ENCODE assay signal across 11 cellular contexts in the genomic region with DNA sequence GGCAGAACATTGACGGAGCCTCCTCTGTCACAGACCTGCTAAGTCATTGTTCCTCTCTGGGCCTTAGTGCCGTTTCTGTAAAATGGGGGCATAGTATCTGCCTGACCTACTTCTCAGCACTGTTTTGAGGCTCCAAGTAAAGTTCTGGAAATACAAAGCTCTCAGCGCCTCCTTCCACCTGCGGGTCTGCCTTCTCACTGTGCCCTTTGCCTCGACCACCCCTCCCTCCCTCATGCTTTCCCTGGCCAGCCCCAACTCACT. TPM values are rescaled to one million over a fixed set of nuclear protein-coding genes. Genes with fewer than 3 reads are reported as not detected.
DNase-seq lines count a peak whose midpoint lies in the region; ATAC-seq and TF ChIP-seq lines count a peak whose summit lies in the region.
"Had no signal": no experiment of that assay in that cellular context is flagged by ENCODE, and none has a peak within 500 bp of the region (broad histone marks: within the 10 kb centered on the region; RNA-seq: fewer than 3 reads in every experiment).

No MANE protein-coding gene starts in this region.

- H3K27me3 ChIP-seq in OCI-LY1 (ENCODE audit: insufficient read depth, low read length) (no peaks in the 10 kb centered on the region), stomach (no peaks in the 10 kb centered on the region)
- H3K27me3 ChIP-seq: BLaER1 treated with 17β-estradiol and CSF1 and Interleukin-3, amounts not matched to agents 10 nM and 100 nM had no signal

- no peak for TF ChIP-seq POLR2A in stomach (IDR thresholded peaks at IDR 0.05)

- no peaks in the 10 kb centered on the region for H3K9me2 ChIP-seq in OCI-LY1 (ENCODE audit: low read depth, low read length)

- H3K4me1 ChIP-seq in OCI-LY1 (ENCODE audit: insufficient read depth, low read length, severe bottlenecking) (peaks cover 40% of the 10 kb centered on the region), stomach (peaks cover 18 to 30% (median 25%) of the 10 kb centered on the region in 4 donors)

- no peak for DNase-seq in coronary artery (ENCODE audit: low spot score)
- DNase-seq in mesothelial cell of epicardium (ENCODE audit: low spot score in 2 of 2, unreplicated experiment in 2 of 2), result no peak
- DNase-seq in stomach, result no peak
- DNase-seq in activated naive CD4-positive, alpha-beta T cell treated with anti-CD3 and anti-CD28 coated beads for 36 hours, result no peak
- DNase-seq in NCI-H526 treated with DMSO at 0.1 percent for 48 hours (lab: John Stamatoyannopoulos, UW), result no peak
- DNase-seq in NCI-H510A (lab: John Stamatoyannopoulos, UW), result no peak
- DNase-seq: NCI-H2081 had no signal

- no peaks in the 10 kb centered on the region for H3K79me2 ChIP-seq in OCI-LY1 (ENCODE audit: insufficient read depth, low read length)

- H4K20me1 ChIP-seq in OCI-LY1 (ENCODE audit: insufficient read depth, low read length), result no peaks in the 10 kb centered on the region
- H4K20me1 ChIP-seq: BLaER1 treated with 17β-estradiol and CSF1 and Interleukin-3, amounts not matched to agents 10 nM and 100 nM had no signal

- no peaks in the 10 kb centered on the region for H3F3A ChIP-seq in OCI-LY1 (ENCODE audit: insufficient read depth, low read length)

- no peaks in the 10 kb centered on the region for H3K9me3 ChIP-seq in OCI-LY1 (ENCODE audit: low read length)
- no peaks in the 10 kb centered on the region for H3K9me3 ChIP-seq in stomach
- H3K9me3 ChIP-seq: BLaER1 treated with 17β-estradiol and CSF1 and Interleukin-3, amounts not matched to agents 10 nM and 100 nM had no signal

- intact Hi-C loops in stomach (cut with DNase I; ENCODE audit: low total_unique reads), result no loop called here
- intact Hi-C loops in activated naive CD4-positive, alpha-beta T cell treated with anti-CD3 and anti-CD28 coated beads for 36 hours (cut with micrococcal nuclease), result no loop called here

- TF ChIP-seq CTCF in OCI-LY1 (IDR thresholded peaks at IDR 0.05; ENCODE audit: low read length) (no peak), coronary artery (IDR thresholded peaks at IDR 0.05) (no peak), mesothelial cell of epicardium (IDR thresholded peaks at IDR 0.05; ENCODE audit: unreplicated experiment) (no peak), stomach (IDR thresholded peaks at IDR 0.05) (no peak)

- CTCF ChIA-PET in activated naive CD4-positive, alpha-beta T cell treated with anti-CD3 and anti-CD28 coated beads for 36 hours (lab: Charles Lee), result interaction anchor here (0.8 to 1.2 kb wide), 2 partner anchors 11 to 101 kb away, joined by 3 to 4 read pairs; no protein-coding TSS in a partner anchor

- H3K27me3 Mint-ChIP-seq in mesothelial cell of epicardium (ENCODE audit: low read depth), result no peaks in the 10 kb centered on the region
- no peaks in the 10 kb centered on the region for H3K27me3 Mint-ChIP-seq in activated naive CD4-positive, alpha-beta T cell treated with anti-CD3 and anti-CD28 coated beads for 36 hours (ENCODE audit: low read depth)

- H3K4me1 Mint-ChIP-seq in mesothelial cell of epicardium, result peaks cover 40% of the 10 kb centered on the region
- peaks cover 5% of the 10 kb centered on the region for H3K4me1 Mint-ChIP-seq in activated naive CD4-positive, alpha-beta T cell treated with anti-CD3 and anti-CD28 coated beads for 36 hours (ENCODE audit: low read depth)

- TF ChIP-seq EP300 in stomach (IDR thresholded peaks at IDR 0.05), result no peak

- H3K9me3 Mint-ChIP-seq in mesothelial cell of epicardium, result no peaks in the 10 kb centered on the region
- H3K9me3 Mint-ChIP-seq in activated naive CD4-positive, alpha-beta T cell treated with anti-CD3 and anti-CD28 coated beads for 36 hours, result no peaks in the 10 kb centered on the region
- H3K9me3 Mint-ChIP-seq: stimulated activated effector memory CD8-positive, alpha-beta T cell treated with anti-CD3 and anti-CD28 coated beads, Interleukin-12 subunit alpha, Interleukin-12 subunit beta, amount 100 ng/mL, for 72 hours had no signal

- no peak overlapping the region for H3K4me3 Mint-ChIP-seq in mesothelial cell of epicardium
- no peak overlapping the region for H3K4me3 Mint-ChIP-seq in activated naive CD4-positive, alpha-beta T cell treated with anti-CD3 and anti-CD28 coated beads for 36 hours
- H3K4me3 Mint-ChIP-seq: stimulated activated effector memory CD8-positive, alpha-beta T cell treated with anti-CD3 and anti-CD28 coated beads, Interleukin-12 subunit alpha, Interleukin-12 subunit beta, amount 100 ng/mL, for 72 hours had no signal

- H3K27ac Mint-ChIP-seq in mesothelial cell of epicardium, result peak overlapping the region; percentile 98
- no peak overlapping the region for H3K27ac Mint-ChIP-seq in activated naive CD4-positive, alpha-beta T cell treated with anti-CD3 and anti-CD28 coated beads for 36 hours
- H3K27ac Mint-ChIP-seq: stimulated activated effector memory CD8-positive, alpha-beta T cell treated with anti-CD3 and anti-CD28 coated beads, Interleukin-12 subunit alpha, Interleukin-12 subunit beta, amount 100 ng/mL, for 72 hours had no signal

- H3K9ac ChIP-seq in OCI-LY1 (ENCODE audit: low read length), result no peak overlapping the region; the same call in 1 of the 2 replicates

- H3K27ac ChIP-seq in OCI-LY1 (ENCODE audit: low read depth, low read length, poor library complexity, severe bottlenecking) (peak overlapping the region; percentile 75), coronary artery (peak overlapping the region; percentile 84 to 96), stomach (peak overlapping the region; percentile 77 to 91 (median 87))
- H3K27ac ChIP-seq: BLaER1 treated with 17β-estradiol and CSF1 and Interleukin-3, amounts not matched to agents 10 nM and 100 nM had no signal

- H3K4me3 ChIP-seq in OCI-LY1 (ENCODE audit: low read depth, low read length, poor library complexity, severe bottlenecking) (no peak overlapping the region), coronary artery (no peak overlapping the region), stomach (no peak overlapping the region)
- H3K4me3 ChIP-seq: BLaER1 treated with 17β-estradiol and CSF1 and Interleukin-3, amounts not matched to agents 10 nM and 100 nM had no signal

- peak overlapping the region; percentile 69; the same call in 1 of the 2 replicates for H2AFZ ChIP-seq in OCI-LY1 (ENCODE audit: low read length)

- H3K36me3 ChIP-seq in OCI-LY1 (ENCODE audit: insufficient read depth, low read length) (no peaks in the 10 kb centered on the region), stomach (no peaks in the 10 kb centered on the region)
- H3K36me3 ChIP-seq: BLaER1 treated with 17β-estradiol and CSF1 and Interleukin-3, amounts not matched to agents 10 nM and 100 nM had no signal

- no peaks in the 10 kb centered on the region for H3K36me3 Mint-ChIP-seq in mesothelial cell of epicardium
- H3K36me3 Mint-ChIP-seq in activated naive CD4-positive, alpha-beta T cell treated with anti-CD3 and anti-CD28 coated beads for 36 hours (ENCODE audit: low read depth), result no peaks in the 10 kb centered on the region
- H3K36me3 Mint-ChIP-seq: stimulated activated effector memory CD8-positive, alpha-beta T cell treated with anti-CD3 and anti-CD28 coated beads, Interleukin-12 subunit alpha, Interleukin-12 subunit beta, amount 100 ng/mL, for 72 hours had no signal

- no peak for ATAC-seq in SK-N-SH treated with all-trans-retinoic acid at 6 μM for 48 hours
- ATAC-seq: stimulated activated effector memory CD8-positive, alpha-beta T cell treated with anti-CD3 and anti-CD28 coated beads, Interleukin-12 subunit alpha, Interleukin-12 subunit beta, amount 100 ng/mL, for 72 hours had no signal

- no peak overlapping the region for H3K4me2 ChIP-seq in OCI-LY1 (ENCODE audit: low read length)
- H3K4me2 ChIP-seq: BLaER1 treated with 17β-estradiol and CSF1 and Interleukin-3, amounts not matched to agents 10 nM and 100 nM had no signal

- WGBS in stomach, 5 donors, result 54 to 68% (median 58%) methylated on average over 4 to 5 of the region's 5 CpGs

TF ChIP-seq in SK-N-SH treated with all-trans-retinoic acid at 6 μM for 48 hours, 23 proteins besides CTCF, POLR2A, EP300 and RAD21:
- TF ChIP-seq BACH2 (CRISPR knock-in tag; IDR thresholded peaks at IDR 0.05; ENCODE audit: borderline replicate concordance), result no peak
- TF ChIP-seq ZFP3 (CRISPR knock-in tag; IDR thresholded peaks at IDR 0.05), result no peak
- TF ChIP-seq, protein P1, sequence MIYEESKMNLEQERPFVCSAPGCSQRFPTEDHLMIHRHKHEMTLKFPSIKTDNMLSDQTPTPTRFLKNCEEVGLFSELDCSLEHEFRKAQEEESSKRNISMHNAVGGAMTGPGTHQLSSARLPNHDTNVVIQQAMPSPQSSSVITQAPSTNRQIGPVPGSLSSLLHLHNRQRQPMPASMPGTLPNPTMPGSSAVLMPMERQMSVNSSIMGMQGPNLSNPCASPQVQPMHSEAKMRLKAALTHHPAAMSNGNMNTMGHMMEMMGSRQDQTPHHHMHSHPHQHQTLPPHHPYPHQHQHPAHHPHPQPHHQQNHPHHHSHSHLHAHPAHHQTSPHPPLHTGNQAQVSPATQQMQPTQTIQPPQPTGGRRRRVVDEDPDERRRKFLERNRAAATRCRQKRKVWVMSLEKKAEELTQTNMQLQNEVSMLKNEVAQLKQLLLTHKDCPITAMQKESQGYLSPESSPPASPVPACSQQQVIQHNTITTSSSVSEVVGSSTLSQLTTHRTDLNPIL (CRISPR knock-in tag; IDR thresholded peaks at IDR 0.05; ENCODE audit: low read depth), result no peak
- no peak for TF ChIP-seq RARB (CRISPR knock-in tag; IDR thresholded peaks at IDR 0.05)
- no peak for TF ChIP-seq CSDC2 (CRISPR knock-in tag; IDR thresholded peaks at IDR 0.05)
- TF ChIP-seq ESRRG (CRISPR knock-in tag; IDR thresholded peaks at IDR 0.05), result no peak
- TF ChIP-seq SNAI2 (CRISPR knock-in tag; IDR thresholded peaks at IDR 0.05), result no peak
- TF ChIP-seq ZFP30 (CRISPR knock-in tag; IDR thresholded peaks at IDR 0.05), result no peak
- no peak for TF ChIP-seq TOX (CRISPR knock-in tag; IDR thresholded peaks at IDR 0.05; ENCODE audit: borderline replicate concordance)
- TF ChIP-seq GLIS3 (CRISPR knock-in tag; IDR thresholded peaks at IDR 0.05), result no peak

RNA-seq across cellular contexts. Expression of a gene that starts 15.4 kb away (rescaled TPM):
- 97.8 to 102 TPM (median 99.3 TPM) in 3 replicates for total RNA-seq in mesothelial cell of epicardium
- total RNA-seq in stomach, result 10 to 100 TPM; 47.0 to 82.1 (median 65.3) TPM
- 10 to 100 TPM; 24.7 to 31.9 (median 25.7) TPM for polyA plus RNA-seq in stomach
- 100 to 1,000 TPM; 105 to 106 TPM for total RNA-seq in activated naive CD4-positive, alpha-beta T cell treated with anti-CD3 and anti-CD28 coated beads for 36 hours
